In genomic region chr9:97367729-97368128, GRCh38 we compare ENCODE assay signal across 24 cellular contexts.
DNase-seq lines count a peak whose midpoint lies in the region; ATAC-seq and TF ChIP-seq lines count a peak whose summit lies in the region.
"Had no signal": no experiment of that assay in that cellular context is flagged by ENCODE, and none has a peak within 500 bp of the region (broad histone marks: within the 10 kb centered on the region; RNA-seq: fewer than 3 reads in every experiment).

No MANE protein-coding gene starts in this region.

- H3K9me3 ChIP-seq in WERI-Rb-1 (ENCODE audit: severe bottlenecking), result peaks cover 25% of the 10 kb centered on the region
- H3K9me3 ChIP-seq: SJSA1, upper lobe of right lung had no signal

- TF ChIP-seq CTCF in GM10266 (IDR thresholded peaks at IDR 0.05; ENCODE audit: control insufficient read depth, insufficient read depth, low read depth, missing control alignments) (no peak), coronary artery (IDR thresholded peaks at IDR 0.05) (no peak), WERI-Rb-1 (IDR thresholded peaks at IDR 0.05; ENCODE audit: low read depth, low read length) (no peak)

- H3K4me3 ChIP-seq in coronary artery (no peak overlapping the region), WERI-Rb-1 (ENCODE audit: low read depth, low read length) (no peak overlapping the region)
- H3K4me3 ChIP-seq: GM23338, SJSA1, upper lobe of right lung had no signal

- ATAC-seq in GM18909 (IDR thresholded peaks at IDR 0.05; ENCODE audit: poor library complexity, unreplicated experiment) (peak; percentile 54), HG03432 (IDR thresholded peaks at IDR 0.05; ENCODE audit: unreplicated experiment) (peak; percentile 60), GM19351 (IDR thresholded peaks at IDR 0.05; ENCODE audit: unreplicated experiment) (no peak), HG03342 (IDR thresholded peaks at IDR 0.05; ENCODE audit: unreplicated experiment) (no peak)
- ATAC-seq: activated CD8-positive, alpha-beta memory T cell treated with anti-CD3 and anti-CD28 coated beads, Interleukin-2, amount 10 ng/mL, durations not matched to agents 7 days and 5 days; GM23338; naive thymus-derived CD8-positive, alpha-beta T cell; right cardiac atrium; upper lobe of right lung had no signal

- H3K27me3 ChIP-seq in WERI-Rb-1 (ENCODE audit: insufficient read depth, low read depth, severe bottlenecking), result no peaks in the 10 kb centered on the region
- H3K27me3 ChIP-seq: SJSA1, upper lobe of right lung had no signal

- H3K27ac ChIP-seq in coronary artery (no peak overlapping the region), WERI-Rb-1 (no peak overlapping the region)
- H3K27ac ChIP-seq: SJSA1, upper lobe of right lung had no signal

- DNase-seq in GM10266 (ENCODE audit: extremely low spot score), result peak; percentile 33
- DNase-seq in coronary artery (ENCODE audit: low spot score), result peak; percentile 17
- no peak for DNase-seq in WERI-Rb-1
- no peak for DNase-seq in NCI-H1930 (lab: John Stamatoyannopoulos, UW)
- DNase-seq: activated CD4-positive, alpha-beta T cell treated with anti-CD3 and anti-CD28 coated beads, Interleukin-2, amount 10 ng/mL, durations not matched to agents 24 days and 14 days; activated CD8-positive, alpha-beta memory T cell treated with anti-CD3 and anti-CD28 coated beads, Interleukin-2, amount 10 ng/mL, durations not matched to agents 7 days and 5 days; activated naive CD8-positive, alpha-beta T cell treated with anti-CD3 and anti-CD28 coated beads, Interleukin-2, amount 10 ng/mL, durations not matched to agents 7 days and 5 days; DMS79 treated with DMSO at 0.1 percent for 48 hours; effector CD4-positive, alpha-beta T cell; erythroblast; foreskin fibroblast; KBM-7; naive thymus-derived CD8-positive, alpha-beta T cell; NCI-H1694 treated with DMSO at 0.1 percent for 48 hours; NCI-H345; NCI-H82; right cardiac atrium; upper lobe of right lung had no signal

- peaks cover 41% of the 10 kb centered on the region for H3K36me3 ChIP-seq in WERI-Rb-1
- H3K36me3 ChIP-seq: SJSA1, upper lobe of right lung had no signal

Comparison
In these comparisons a context has a peak if more than half of its experiments do, and no peak if none do; other contexts are left out.
1. DNase-seq: peak in GM10266 (single experiment) and coronary artery (single experiment); none in WERI-Rb-1 (single experiment) and NCI-H1930 (0 of 2).
2. ATAC-seq: peak in GM18909 (single experiment) and HG03432 (single experiment); none in GM19351 (single experiment) and HG03342 (single experiment).